In the genomic region with DNA sequence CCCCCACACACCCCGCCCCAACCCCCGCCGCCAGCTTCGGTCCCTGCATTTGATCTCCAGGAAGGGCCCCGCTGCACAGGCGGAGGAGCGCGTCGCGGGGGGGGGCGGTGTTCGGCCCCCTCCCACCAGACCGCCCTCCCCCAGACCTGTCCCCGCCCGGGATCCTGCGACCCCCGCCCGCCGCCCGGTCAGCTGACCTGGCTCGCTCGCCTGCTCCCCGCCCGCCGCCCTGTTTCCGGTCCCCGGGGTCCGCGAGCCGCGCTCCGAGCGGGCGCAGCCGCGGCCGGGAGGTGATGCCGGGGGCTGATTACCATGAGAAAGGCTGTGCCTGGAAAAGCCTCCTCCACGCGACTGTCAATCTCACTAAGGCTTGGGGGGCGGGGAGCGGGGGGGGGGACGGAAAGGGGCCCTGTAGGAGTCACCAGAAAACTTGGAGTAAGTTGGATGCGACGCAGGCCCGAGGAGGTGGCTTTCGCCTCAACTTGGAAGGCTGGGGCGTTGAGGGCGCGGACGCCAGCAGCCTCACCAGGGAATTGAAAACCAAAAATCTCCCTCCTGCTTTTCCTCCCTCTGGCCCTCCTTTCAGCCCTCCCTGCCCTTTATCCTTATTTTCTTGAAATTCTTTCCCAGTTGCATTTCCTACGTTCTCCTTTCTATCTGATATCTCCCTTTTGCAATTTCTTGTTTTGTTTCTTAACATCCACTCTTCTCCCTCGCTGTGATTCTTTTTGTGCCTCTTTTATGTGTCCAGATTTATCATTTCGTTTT, we compare ENCODE assay signal across 8 cellular contexts. TPM values are rescaled to one million over a fixed set of nuclear protein-coding genes. Genes with fewer than 3 reads are reported as not detected.
A peak's percentile ranks its signal among the peaks of the same experiment; 100 is the strongest.
DNase-seq lines count a peak whose midpoint lies in the region; ATAC-seq and TF ChIP-seq lines count a peak whose summit lies in the region.

No MANE protein-coding gene starts in this region.

- WGBS in adrenal gland, 4 donors, result 2 to 9% (median 4%) methylated on average over 8 to 54 of the region's 54 CpGs
- 2% methylated on average over 54 of the region's 54 CpGs for WGBS in right cardiac atrium

- no peaks in the 10 kb centered on the region for H3K36me3 ChIP-seq in adrenal gland (replicated peaks in 1 of 2)
- H3K36me3 ChIP-seq in rectal smooth muscle tissue (ENCODE audit: control insufficient read depth, insufficient read depth, low read length), result no peaks in the 10 kb centered on the region

- H3K9me3 ChIP-seq in adrenal gland (replicated peaks in 1 of 3) (no peaks in the 10 kb centered on the region), right cardiac atrium (ENCODE audit: control insufficient read depth, low read length) (no peaks in the 10 kb centered on the region)

- ATAC-seq in right cardiac atrium, result peak; percentile 60 to 74
- no peak for ATAC-seq in HG02642 (IDR thresholded peaks at IDR 0.05; ENCODE audit: poor library complexity, unreplicated experiment)
- no peak for ATAC-seq in GM21390 (IDR thresholded peaks at IDR 0.05; ENCODE audit: unreplicated experiment)

- H3K4me3 ChIP-seq in adrenal gland, result peak overlapping the region in 2 of 4 donors; percentile 53 to 58
- peak overlapping the region; percentile 100 for H3K4me3 ChIP-seq in right cardiac atrium (ENCODE audit: low read length)
- H3K4me3 ChIP-seq in rectal smooth muscle tissue (ENCODE audit: low read length), result peak overlapping the region; percentile 23

- H3K27ac ChIP-seq in adrenal gland (peak overlapping the region in 4 of 5 donors; percentile 80 to 100 (median 88)), right cardiac atrium (ENCODE audit: low read length) (peak overlapping the region; percentile 90), rectal smooth muscle tissue (ENCODE audit: low read depth, low read length) (peak overlapping the region; percentile 72)

- TF ChIP-seq CTCF in adrenal gland (IDR thresholded peaks at IDR 0.05), result no peak

- no peaks in the 10 kb centered on the region for H3K27me3 ChIP-seq in adrenal gland
- H3K27me3 ChIP-seq in right cardiac atrium (ENCODE audit: control insufficient read depth, insufficient read depth), result no peaks in the 10 kb centered on the region
- peaks cover 4% of the 10 kb centered on the region for H3K27me3 ChIP-seq in rectal smooth muscle tissue (ENCODE audit: control insufficient read depth, insufficient read depth, low read length)

- intact Hi-C loops in adrenal gland (cut with DNase I), result no loop called here
- intact Hi-C loops in right cardiac atrium (cut with DNase I), result loop anchor here in 3 of 4 donors (5.0 to 10.0 kb wide), 2 partner anchors 192 to 1230 kb away; a partner anchor contains a TSS

- peaks cover 0 to 8% of the 10 kb centered on the region in 2 donors for H3K4me1 ChIP-seq in adrenal gland (replicated peaks in 1 of 2)
- no peaks in the 10 kb centered on the region for H3K4me1 ChIP-seq in right cardiac atrium (ENCODE audit: control insufficient read depth, insufficient read depth, low read length)
- H3K4me1 ChIP-seq in rectal smooth muscle tissue (ENCODE audit: control insufficient read depth, insufficient read depth, low read length), result no peaks in the 10 kb centered on the region

- DNase-seq in COLO668 (lab: John Stamatoyannopoulos, UW; ENCODE audit: unreplicated experiment) (peak; percentile 62), NCI-H1105 (lab: John Stamatoyannopoulos, UW) (peak; percentile 40), adrenal gland (peak; percentile 48 to 68 (median 63)), right cardiac atrium (peak; percentile 87 to 93 (median 92)), NCI-H1092 (lab: John Stamatoyannopoulos, UW) (no peak)

- peak in 1 of 2 donors; percentile 29 for TF ChIP-seq POLR2A in adrenal gland (IDR thresholded peaks at IDR 0.05)

- no peak overlapping the region for H3K9ac ChIP-seq in rectal smooth muscle tissue (ENCODE audit: low read length)

RNA-seq across cellular contexts. Expression of a gene that starts 4.5 kb away (rescaled TPM):
- total RNA-seq in adrenal gland, result 100 to 1,000 TPM in 7 of 8 donors, 10 to 100 TPM in 1; 91.0 to 226 (median 165) TPM
- 10 to 100 TPM; 29.0 to 95.8 (median 54.3) TPM for polyA plus RNA-seq in adrenal gland
- total RNA-seq in right cardiac atrium, result 100 to 1,000 TPM; 132 to 147 (median 141) TPM
- 40.2 TPM for polyA plus RNA-seq in right cardiac atrium

Comparison
In these comparisons a context has a peak if more than half of its experiments do, and no peak if none do; other contexts are left out.
1. ATAC-seq: peak in right cardiac atrium (2 of 2); none in HG02642 (single experiment) and GM21390 (single experiment).
2. intact Hi-C loops: an anchor here in right cardiac atrium (5.0 to 10.0 kb wide); none called in adrenal gland.
3. Peak in every context shown above with its lines, with median percentiles within 50 percentile points of each other: H3K27ac ChIP-seq.